ENCODE assay signal across 13 cellular contexts in the genomic region with DNA sequence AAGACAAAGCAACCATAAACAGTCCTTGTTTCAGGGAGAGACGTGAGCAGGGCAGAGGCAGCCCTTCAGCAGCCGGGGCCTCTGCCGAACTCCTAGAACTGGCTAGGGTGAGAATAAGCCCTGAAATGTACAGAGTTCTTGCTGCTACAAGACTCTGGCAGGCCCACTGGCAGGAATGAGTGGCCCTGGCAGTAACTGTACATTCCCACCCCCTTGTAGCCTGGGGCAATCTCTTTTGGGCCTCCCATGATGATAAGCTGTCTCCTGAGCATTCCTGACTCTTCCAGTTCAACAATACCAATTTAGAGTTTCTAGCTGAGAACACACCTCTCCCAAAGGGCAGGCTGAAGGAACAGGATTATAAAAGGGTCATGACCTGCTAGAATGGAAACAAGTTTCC. TPM values are rescaled to one million over a fixed set of nuclear protein-coding genes. Genes with fewer than 3 reads are reported as not detected.
DNase-seq lines count a peak whose midpoint lies in the region; ATAC-seq and TF ChIP-seq lines count a peak whose summit lies in the region.
"Had no signal": no experiment of that assay in that cellular context is flagged by ENCODE, and none has a peak within 500 bp of the region (broad histone marks: within the 10 kb centered on the region; RNA-seq: fewer than 3 reads in every experiment).

No MANE protein-coding gene starts in this region.

- H3K9ac ChIP-seq in PC-3 (ENCODE audit: low read length) = no peak overlapping the region

- CTCF ChIA-PET in PC-3 (lab: Charles Lee) = interaction anchor here (1.0 kb wide), 1 partner anchor 15 kb away, joined by 5 read pairs; a partner anchor contains a TSS

- no peaks in the 10 kb centered on the region for H3K9me2 ChIP-seq in PC-3 (replicated peaks; ENCODE audit: low read length)

- intact Hi-C loops in cardiac septum (cut with DNase I) = no loop called here
- intact Hi-C loops in right cardiac atrium (cut with DNase I) = loop anchor here in 1 of 4 donors (10.0 kb wide), 1 partner anchor 506 kb away; no protein-coding TSS in a partner anchor
- intact Hi-C loops in PC-3 (cut with micrococcal nuclease) = no loop called here
- intact Hi-C loops in testis (cut with DNase I; ENCODE audit: low total_unique reads) = no loop called here

- H3K27me3 ChIP-seq in right cardiac atrium (ENCODE audit: control insufficient read depth, insufficient read depth) = no peaks in the 10 kb centered on the region
- no peaks in the 10 kb centered on the region for H3K27me3 ChIP-seq in PC-3 (ENCODE audit: low read length)
- no peaks in the 10 kb centered on the region for H3K27me3 ChIP-seq in testis
- H3K27me3 ChIP-seq: suprapubic skin had no signal

- no peaks in the 10 kb centered on the region for H4K20me1 ChIP-seq in PC-3 (ENCODE audit: low read length)

- no peak overlapping the region for H2AFZ ChIP-seq in PC-3 (ENCODE audit: low read length)

- no peak overlapping the region for H3K4me2 ChIP-seq in PC-3 (ENCODE audit: low read length)

- WGBS in right cardiac atrium = 76% methylated on average over 3 of the region's 3 CpGs
- 54 to 93% methylated on average over 3 of the region's 3 CpGs for WGBS in testis, 2 donors

- ATAC-seq in right cardiac atrium = no peak
- ATAC-seq in PC-3 = no peak
- no peak for ATAC-seq in GM21619 (IDR thresholded peaks at IDR 0.05; ENCODE audit: unreplicated experiment)
- ATAC-seq in HG03135 (IDR thresholded peaks at IDR 0.05; ENCODE audit: unreplicated experiment) = no peak

- TF ChIP-seq CTCF in PC-3 (conservative IDR thresholded peaks at IDR 0.05; ENCODE audit: low read depth, low read length) (no peak), testis (IDR thresholded peaks at IDR 0.05) (no peak)

- POLR2A ChIA-PET in PC-3 (lab: Charles Lee; ENCODE audit: unreplicated experiment) = no interaction called here

- no peak overlapping the region for H3K4me3 ChIP-seq in right cardiac atrium (ENCODE audit: low read length)
- no peak overlapping the region for H3K4me3 ChIP-seq in PC-3 (ENCODE audit: low read length)
- H3K4me3 ChIP-seq in testis = no peak overlapping the region
- H3K4me3 ChIP-seq: suprapubic skin had no signal

- peak; percentile 41 for DNase-seq in cardiac septum (ENCODE audit: low spot score)
- no peak for DNase-seq in right cardiac atrium
- DNase-seq in PC-3 = peak; percentile 17
- peak; percentile 61 for DNase-seq in ecto neural progenitor cell (ENCODE audit: low spot score)
- DNase-seq in testis = no peak
- DNase-seq in stimulated activated naive CD4-positive, alpha-beta T cell (lab: John Stamatoyannopoulos, UW) = no peak
- DNase-seq: activated CD4-positive, alpha-beta T cell treated with anti-CD3 and anti-CD28 coated beads for 48 hours; activated T-cell treated with anti-CD3 and anti-CD28 coated beads, Interleukin-2, amount 50 U/mL, for 48 hours; SHP77 treated with DMSO at 0.1 percent for 48 hours; T-helper 9 cell had no signal

- H3K4me1 ChIP-seq in right cardiac atrium (ENCODE audit: control insufficient read depth, insufficient read depth, low read length) (no peaks in the 10 kb centered on the region), PC-3 (ENCODE audit: insufficient read depth, low read length) (peaks cover 13% of the 10 kb centered on the region), testis (peaks cover 25% of the 10 kb centered on the region)

- H3K27ac ChIP-seq in right cardiac atrium (ENCODE audit: low read length) = no peak overlapping the region
- H3K27ac ChIP-seq in PC-3 (ENCODE audit: low read length) = no peak overlapping the region
- peak overlapping the region; percentile 28 to 59 for H3K27ac ChIP-seq in testis
- H3K27ac ChIP-seq: suprapubic skin had no signal

- no peak for TF ChIP-seq POLR2A in testis (IDR thresholded peaks at IDR 0.05)

- H3K9me3 ChIP-seq in right cardiac atrium (ENCODE audit: control insufficient read depth, low read length) (no peaks in the 10 kb centered on the region), PC-3 (ENCODE audit: low read length) (no peaks in the 10 kb centered on the region), testis (no peaks in the 10 kb centered on the region)
- H3K9me3 ChIP-seq: suprapubic skin had no signal

- H3K36me3 ChIP-seq in PC-3 (ENCODE audit: low read depth, low read length) (no peaks in the 10 kb centered on the region), testis (ENCODE audit: low read depth, missing control alignments) (no peaks in the 10 kb centered on the region)
- H3K36me3 ChIP-seq: suprapubic skin had no signal

- no peaks in the 10 kb centered on the region for H3F3A ChIP-seq in PC-3 (ENCODE audit: low read length, unreplicated experiment)

- BruUV-seq in PC-3 (replicated peaks; lab: Mats Ljungman, UMichigan) = no TSS peak

- no peaks in the 10 kb centered on the region for H3K79me2 ChIP-seq in PC-3 (ENCODE audit: low read length)

RNA-seq across cellular contexts. Expression of a gene that starts 54.3 kb away (rescaled TPM):
- total RNA-seq in cardiac septum (7.8 TPM), right cardiac atrium (10 to 100 TPM in 1 of 4 donors, 1 to 10 TPM in 3; 8.8 to 13.0 (median 9.2) TPM), PC-3 (2014; rRNA removed) (10.9 and 17.7 TPM in 2 replicates), testis (10 to 100 TPM; 20.5 to 31.1 TPM)
- polyA plus RNA-seq in right cardiac atrium (15.0 TPM), testis (ENCODE audit: insufficient read depth, low read depth, low replicate concordance) (25.0 TPM)

Comparison
In these comparisons a context has a peak if more than half of its experiments do, and no peak if none do; other contexts are left out.
1. DNase-seq: peak in cardiac septum (single experiment), PC-3 (single experiment) and ecto neural progenitor cell (single experiment); none in right cardiac atrium (0 of 3), testis (single experiment) and stimulated activated naive CD4-positive, alpha-beta T cell (0 of 6).
2. H3K27ac ChIP-seq: peak in testis (2 of 2); none in right cardiac atrium (single experiment) and PC-3 (single experiment).